In the genomic region with DNA sequence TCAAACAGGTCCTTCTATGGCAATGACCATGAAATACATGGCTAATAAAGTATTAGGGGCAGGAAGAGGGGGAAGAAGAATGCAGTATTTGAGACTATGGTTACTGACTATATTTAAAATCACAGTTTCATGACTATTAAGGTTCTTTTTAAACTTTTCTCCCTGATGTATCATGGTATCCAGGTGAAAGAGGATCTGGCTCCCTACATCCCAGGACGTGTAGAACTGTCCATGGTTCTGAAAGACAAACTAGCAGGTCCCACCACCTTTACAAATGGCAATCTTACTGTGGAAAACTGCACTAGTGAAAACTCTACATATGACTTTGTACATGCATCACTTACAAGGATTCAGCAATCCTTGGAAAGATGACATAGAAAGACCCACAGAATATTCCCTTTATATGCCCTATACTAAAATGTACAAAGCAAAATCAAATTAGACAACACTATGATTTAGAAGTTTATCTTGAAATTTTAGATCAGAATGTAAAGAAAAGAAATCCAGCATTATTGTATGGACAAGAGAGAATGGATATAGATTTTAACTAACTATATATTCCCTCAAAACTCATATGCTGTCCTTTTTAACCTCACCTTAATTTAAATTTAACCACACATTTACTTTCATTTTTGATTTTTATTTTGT, we compare ENCODE assay signal across 1 cellular context.
TF ChIP-seq lines count a peak whose summit lies in the region.

No MANE protein-coding gene starts in this region.

TF ChIP-seq in HepG2, 621 proteins besides CTCF, POLR2A, EP300 and RAD21 (continued from another document and continues in another):
- TF ChIP-seq, protein P1, sequence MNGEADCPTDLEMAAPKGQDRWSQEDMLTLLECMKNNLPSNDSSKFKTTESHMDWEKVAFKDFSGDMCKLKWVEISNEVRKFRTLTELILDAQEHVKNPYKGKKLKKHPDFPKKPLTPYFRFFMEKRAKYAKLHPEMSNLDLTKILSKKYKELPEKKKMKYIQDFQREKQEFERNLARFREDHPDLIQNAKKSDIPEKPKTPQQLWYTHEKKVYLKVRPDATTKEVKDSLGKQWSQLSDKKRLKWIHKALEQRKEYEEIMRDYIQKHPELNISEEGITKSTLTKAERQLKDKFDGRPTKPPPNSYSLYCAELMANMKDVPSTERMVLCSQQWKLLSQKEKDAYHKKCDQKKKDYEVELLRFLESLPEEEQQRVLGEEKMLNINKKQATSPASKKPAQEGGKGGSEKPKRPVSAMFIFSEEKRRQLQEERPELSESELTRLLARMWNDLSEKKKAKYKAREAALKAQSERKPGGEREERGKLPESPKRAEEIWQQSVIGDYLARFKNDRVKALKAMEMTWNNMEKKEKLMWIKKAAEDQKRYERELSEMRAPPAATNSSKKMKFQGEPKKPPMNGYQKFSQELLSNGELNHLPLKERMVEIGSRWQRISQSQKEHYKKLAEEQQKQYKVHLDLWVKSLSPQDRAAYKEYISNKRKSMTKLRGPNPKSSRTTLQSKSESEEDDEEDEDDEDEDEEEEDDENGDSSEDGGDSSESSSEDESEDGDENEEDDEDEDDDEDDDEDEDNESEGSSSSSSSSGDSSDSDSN (CRISPR knock-in tag; IDR thresholded peaks at IDR 0.05), result no peak
- TF ChIP-seq, protein P2, sequence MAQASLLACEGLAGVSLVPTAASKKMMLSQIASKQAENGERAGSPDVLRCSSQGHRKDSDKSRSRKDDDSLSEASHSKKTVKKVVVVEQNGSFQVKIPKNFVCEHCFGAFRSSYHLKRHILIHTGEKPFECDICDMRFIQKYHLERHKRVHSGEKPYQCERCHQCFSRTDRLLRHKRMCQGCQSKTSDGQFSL (CRISPR knock-in tag; IDR thresholded peaks at IDR 0.05), result no peak
- TF ChIP-seq, protein P3, sequence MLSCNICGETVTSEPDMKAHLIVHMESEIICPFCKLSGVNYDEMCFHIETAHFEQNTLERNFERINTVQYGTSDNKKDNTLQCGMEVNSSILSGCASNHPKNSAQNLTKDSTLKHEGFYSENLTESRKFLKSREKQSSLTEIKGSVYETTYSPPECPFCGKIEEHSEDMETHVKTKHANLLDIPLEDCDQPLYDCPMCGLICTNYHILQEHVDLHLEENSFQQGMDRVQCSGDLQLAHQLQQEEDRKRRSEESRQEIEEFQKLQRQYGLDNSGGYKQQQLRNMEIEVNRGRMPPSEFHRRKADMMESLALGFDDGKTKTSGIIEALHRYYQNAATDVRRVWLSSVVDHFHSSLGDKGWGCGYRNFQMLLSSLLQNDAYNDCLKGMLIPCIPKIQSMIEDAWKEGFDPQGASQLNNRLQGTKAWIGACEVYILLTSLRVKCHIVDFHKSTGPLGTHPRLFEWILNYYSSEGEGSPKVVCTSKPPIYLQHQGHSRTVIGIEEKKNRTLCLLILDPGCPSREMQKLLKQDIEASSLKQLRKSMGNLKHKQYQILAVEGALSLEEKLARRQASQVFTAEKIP (CRISPR knock-in tag; IDR thresholded peaks at IDR 0.05; ENCODE audit: borderline replicate concordance), result no peak
- no peak for TF ChIP-seq ESRRA (CRISPR knock-in tag; IDR thresholded peaks at IDR 0.05; ENCODE audit: low read depth)
- peak; percentile 29; the same call in 1 of the 2 replicates for TF ChIP-seq FOXA3 (CRISPR knock-in tag; IDR thresholded peaks at IDR 0.05)
- TF ChIP-seq ZNF776 (CRISPR knock-in tag; IDR thresholded peaks at IDR 0.05), result no peak
- no peak for TF ChIP-seq ZNF251 (CRISPR knock-in tag; IDR thresholded peaks at IDR 0.05)
- no peak for TF ChIP-seq ZNF616 (CRISPR knock-in tag; IDR thresholded peaks at IDR 0.05; ENCODE audit: low read depth)
- TF ChIP-seq, protein P4, sequence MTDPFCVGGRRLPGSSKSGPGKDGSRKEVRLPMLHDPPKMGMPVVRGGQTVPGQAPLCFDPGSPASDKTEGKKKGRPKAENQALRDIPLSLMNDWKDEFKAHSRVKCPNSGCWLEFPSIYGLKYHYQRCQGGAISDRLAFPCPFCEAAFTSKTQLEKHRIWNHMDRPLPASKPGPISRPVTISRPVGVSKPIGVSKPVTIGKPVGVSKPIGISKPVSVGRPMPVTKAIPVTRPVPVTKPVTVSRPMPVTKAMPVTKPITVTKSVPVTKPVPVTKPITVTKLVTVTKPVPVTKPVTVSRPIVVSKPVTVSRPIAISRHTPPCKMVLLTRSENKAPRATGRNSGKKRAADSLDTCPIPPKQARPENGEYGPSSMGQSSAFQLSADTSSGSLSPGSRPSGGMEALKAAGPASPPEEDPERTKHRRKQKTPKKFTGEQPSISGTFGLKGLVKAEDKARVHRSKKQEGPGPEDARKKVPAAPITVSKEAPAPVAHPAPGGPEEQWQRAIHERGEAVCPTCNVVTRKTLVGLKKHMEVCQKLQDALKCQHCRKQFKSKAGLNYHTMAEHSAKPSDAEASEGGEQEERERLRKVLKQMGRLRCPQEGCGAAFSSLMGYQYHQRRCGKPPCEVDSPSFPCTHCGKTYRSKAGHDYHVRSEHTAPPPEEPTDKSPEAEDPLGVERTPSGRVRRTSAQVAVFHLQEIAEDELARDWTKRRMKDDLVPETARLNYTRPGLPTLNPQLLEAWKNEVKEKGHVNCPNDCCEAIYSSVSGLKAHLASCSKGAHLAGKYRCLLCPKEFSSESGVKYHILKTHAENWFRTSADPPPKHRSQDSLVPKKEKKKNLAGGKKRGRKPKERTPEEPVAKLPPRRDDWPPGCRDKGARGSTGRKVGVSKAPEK (CRISPR knock-in tag; IDR thresholded peaks at IDR 0.05; ENCODE audit: borderline replicate concordance), result no peak
- no peak for TF ChIP-seq ZNF329 (CRISPR knock-in tag; IDR thresholded peaks at IDR 0.05; ENCODE audit: low read depth)
- no peak for TF ChIP-seq ZNF274 (CRISPR knock-in tag; IDR thresholded peaks at IDR 0.05)
- TF ChIP-seq, protein P5, sequence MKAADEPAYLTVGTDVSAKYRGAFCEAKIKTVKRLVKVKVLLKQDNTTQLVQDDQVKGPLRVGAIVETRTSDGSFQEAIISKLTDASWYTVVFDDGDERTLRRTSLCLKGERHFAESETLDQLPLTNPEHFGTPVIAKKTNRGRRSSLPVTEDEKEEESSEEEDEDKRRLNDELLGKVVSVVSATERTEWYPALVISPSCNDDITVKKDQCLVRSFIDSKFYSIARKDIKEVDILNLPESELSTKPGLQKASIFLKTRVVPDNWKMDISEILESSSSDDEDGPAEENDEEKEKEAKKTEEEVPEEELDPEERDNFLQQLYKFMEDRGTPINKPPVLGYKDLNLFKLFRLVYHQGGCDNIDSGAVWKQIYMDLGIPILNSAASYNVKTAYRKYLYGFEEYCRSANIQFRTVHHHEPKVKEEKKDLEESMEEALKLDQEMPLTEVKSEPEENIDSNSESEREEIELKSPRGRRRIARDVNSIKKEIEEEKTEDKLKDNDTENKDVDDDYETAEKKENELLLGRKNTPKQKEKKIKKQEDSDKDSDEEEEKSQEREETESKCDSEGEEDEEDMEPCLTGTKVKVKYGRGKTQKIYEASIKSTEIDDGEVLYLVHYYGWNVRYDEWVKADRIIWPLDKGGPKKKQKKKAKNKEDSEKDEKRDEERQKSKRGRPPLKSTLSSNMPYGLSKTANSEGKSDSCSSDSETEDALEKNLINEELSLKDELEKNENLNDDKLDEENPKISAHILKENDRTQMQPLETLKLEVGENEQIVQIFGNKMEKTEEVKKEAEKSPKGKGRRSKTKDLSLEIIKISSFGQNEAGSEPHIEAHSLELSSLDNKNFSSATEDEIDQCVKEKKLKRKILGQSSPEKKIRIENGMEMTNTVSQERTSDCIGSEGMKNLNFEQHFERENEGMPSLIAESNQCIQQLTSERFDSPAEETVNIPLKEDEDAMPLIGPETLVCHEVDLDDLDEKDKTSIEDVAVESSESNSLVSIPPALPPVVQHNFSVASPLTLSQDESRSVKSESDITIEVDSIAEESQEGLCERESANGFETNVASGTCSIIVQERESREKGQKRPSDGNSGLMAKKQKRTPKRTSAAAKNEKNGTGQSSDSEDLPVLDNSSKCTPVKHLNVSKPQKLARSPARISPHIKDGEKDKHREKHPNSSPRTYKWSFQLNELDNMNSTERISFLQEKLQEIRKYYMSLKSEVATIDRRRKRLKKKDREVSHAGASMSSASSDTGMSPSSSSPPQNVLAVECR (CRISPR knock-in tag; IDR thresholded peaks at IDR 0.05; ENCODE audit: borderline replicate concordance), result no peak
- no peak for TF ChIP-seq ZNF619 (CRISPR knock-in tag; IDR thresholded peaks at IDR 0.05)
- TF ChIP-seq ZNF558 (CRISPR knock-in tag; IDR thresholded peaks at IDR 0.05; ENCODE audit: borderline replicate concordance), result no peak
- TF ChIP-seq, protein P6, sequence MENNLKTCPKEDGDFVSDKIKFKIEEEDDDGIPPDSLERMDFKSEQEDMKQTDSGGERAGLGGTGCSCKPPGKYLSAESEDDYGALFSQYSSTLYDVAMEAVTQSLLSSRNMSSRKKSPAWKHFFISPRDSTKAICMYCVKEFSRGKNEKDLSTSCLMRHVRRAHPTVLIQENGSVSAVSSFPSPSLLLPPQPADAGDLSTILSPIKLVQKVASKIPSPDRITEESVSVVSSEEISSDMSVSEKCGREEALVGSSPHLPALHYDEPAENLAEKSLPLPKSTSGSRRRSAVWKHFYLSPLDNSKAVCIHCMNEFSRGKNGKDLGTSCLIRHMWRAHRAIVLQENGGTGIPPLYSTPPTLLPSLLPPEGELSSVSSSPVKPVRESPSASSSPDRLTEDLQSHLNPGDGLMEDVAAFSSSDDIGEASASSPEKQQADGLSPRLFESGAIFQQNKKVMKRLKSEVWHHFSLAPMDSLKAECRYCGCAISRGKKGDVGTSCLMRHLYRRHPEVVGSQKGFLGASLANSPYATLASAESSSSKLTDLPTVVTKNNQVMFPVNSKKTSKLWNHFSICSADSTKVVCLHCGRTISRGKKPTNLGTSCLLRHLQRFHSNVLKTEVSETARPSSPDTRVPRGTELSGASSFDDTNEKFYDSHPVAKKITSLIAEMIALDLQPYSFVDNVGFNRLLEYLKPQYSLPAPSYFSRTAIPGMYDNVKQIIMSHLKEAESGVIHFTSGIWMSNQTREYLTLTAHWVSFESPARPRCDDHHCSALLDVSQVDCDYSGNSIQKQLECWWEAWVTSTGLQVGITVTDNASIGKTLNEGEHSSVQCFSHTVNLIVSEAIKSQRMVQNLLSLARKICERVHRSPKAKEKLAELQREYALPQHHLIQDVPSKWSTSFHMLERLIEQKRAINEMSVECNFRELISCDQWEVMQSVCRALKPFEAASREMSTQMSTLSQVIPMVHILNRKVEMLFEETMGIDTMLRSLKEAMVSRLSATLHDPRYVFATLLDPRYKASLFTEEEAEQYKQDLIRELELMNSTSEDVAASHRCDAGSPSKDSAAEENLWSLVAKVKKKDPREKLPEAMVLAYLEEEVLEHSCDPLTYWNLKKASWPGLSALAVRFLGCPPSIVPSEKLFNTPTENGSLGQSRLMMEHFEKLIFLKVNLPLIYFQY (CRISPR knock-in tag; IDR thresholded peaks at IDR 0.05; ENCODE audit: borderline replicate concordance), result no peak
- no peak for TF ChIP-seq ZNF672 (CRISPR knock-in tag; IDR thresholded peaks at IDR 0.05)
- TF ChIP-seq ZNF746 (CRISPR knock-in tag; IDR thresholded peaks at IDR 0.05), result no peak
- no peak for TF ChIP-seq ATF7 (IDR thresholded peaks at IDR 0.05)
- TF ChIP-seq ATF7 (CRISPR knock-in tag; IDR thresholded peaks at IDR 0.05), result no peak
- TF ChIP-seq, protein P7, sequence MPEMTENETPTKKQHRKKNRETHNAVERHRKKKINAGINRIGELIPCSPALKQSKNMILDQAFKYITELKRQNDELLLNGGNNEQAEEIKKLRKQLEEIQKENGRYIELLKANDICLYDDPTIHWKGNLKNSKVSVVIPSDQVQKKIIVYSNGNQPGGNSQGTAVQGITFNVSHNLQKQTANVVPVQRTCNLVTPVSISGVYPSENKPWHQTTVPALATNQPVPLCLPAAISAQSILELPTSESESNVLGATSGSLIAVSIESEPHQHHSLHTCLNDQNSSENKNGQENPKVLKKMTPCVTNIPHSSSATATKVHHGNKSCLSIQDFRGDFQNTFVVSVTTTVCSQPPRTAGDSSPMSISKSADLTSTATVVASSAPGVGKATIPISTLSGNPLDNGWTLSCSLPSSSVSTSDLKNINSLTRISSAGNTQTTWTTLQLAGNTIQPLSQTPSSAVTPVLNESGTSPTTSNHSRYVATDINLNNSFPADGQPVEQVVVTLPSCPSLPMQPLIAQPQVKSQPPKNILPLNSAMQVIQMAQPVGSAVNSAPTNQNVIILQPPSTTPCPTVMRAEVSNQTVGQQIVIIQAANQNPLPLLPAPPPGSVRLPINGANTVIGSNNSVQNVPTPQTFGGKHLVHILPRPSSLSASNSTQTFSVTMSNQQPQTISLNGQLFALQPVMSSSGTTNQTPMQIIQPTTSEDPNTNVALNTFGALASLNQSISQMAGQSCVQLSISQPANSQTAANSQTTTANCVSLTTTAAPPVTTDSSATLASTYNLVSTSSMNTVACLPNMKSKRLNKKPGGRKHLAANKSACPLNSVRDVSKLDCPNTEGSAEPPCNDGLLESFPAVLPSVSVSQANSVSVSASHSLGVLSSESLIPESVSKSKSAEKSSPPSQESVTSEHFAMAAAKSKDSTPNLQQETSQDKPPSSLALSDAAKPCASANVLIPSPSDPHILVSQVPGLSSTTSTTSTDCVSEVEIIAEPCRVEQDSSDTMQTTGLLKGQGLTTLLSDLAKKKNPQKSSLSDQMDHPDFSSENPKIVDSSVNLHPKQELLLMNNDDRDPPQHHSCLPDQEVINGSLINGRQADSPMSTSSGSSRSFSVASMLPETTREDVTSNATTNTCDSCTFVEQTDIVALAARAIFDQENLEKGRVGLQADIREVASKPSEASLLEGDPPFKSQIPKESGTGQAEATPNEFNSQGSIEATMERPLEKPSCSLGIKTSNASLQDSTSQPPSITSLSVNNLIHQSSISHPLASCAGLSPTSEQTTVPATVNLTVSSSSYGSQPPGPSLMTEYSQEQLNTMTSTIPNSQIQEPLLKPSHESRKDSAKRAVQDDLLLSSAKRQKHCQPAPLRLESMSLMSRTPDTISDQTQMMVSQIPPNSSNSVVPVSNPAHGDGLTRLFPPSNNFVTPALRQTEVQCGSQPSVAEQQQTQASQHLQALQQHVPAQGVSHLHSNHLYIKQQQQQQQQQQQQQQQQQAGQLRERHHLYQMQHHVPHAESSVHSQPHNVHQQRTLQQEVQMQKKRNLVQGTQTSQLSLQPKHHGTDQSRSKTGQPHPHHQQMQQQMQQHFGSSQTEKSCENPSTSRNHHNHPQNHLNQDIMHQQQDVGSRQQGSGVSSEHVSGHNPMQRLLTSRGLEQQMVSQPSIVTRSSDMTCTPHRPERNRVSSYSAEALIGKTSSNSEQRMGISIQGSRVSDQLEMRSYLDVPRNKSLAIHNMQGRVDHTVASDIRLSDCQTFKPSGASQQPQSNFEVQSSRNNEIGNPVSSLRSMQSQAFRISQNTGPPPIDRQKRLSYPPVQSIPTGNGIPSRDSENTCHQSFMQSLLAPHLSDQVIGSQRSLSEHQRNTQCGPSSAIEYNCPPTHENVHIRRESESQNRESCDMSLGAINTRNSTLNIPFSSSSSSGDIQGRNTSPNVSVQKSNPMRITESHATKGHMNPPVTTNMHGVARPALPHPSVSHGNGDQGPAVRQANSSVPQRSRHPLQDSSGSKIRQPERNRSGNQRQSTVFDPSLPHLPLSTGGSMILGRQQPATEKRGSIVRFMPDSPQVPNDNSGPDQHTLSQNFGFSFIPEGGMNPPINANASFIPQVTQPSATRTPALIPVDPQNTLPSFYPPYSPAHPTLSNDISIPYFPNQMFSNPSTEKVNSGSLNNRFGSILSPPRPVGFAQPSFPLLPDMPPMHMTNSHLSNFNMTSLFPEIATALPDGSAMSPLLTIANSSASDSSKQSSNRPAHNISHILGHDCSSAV (CRISPR knock-in tag; IDR thresholded peaks at IDR 0.05; ENCODE audit: borderline replicate concordance), result no peak
- no peak for TF ChIP-seq ZBTB7B (CRISPR knock-in tag; IDR thresholded peaks at IDR 0.05)
- TF ChIP-seq, protein P8, sequence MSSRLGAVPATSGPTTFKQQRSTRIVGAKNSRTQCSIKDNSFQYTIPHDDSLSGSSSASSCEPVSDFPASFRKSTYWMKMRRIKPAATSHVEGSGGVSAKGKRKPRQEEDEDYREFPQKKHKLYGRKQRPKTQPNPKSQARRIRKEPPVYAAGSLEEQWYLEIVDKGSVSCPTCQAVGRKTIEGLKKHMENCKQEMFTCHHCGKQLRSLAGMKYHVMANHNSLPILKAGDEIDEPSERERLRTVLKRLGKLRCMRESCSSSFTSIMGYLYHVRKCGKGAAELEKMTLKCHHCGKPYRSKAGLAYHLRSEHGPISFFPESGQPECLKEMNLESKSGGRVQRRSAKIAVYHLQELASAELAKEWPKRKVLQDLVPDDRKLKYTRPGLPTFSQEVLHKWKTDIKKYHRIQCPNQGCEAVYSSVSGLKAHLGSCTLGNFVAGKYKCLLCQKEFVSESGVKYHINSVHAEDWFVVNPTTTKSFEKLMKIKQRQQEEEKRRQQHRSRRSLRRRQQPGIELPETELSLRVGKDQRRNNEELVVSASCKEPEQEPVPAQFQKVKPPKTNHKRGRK (CRISPR knock-in tag; IDR thresholded peaks at IDR 0.05), result no peak
